14 cellular contexts compared by ENCODE assay signal in the genomic region with DNA sequence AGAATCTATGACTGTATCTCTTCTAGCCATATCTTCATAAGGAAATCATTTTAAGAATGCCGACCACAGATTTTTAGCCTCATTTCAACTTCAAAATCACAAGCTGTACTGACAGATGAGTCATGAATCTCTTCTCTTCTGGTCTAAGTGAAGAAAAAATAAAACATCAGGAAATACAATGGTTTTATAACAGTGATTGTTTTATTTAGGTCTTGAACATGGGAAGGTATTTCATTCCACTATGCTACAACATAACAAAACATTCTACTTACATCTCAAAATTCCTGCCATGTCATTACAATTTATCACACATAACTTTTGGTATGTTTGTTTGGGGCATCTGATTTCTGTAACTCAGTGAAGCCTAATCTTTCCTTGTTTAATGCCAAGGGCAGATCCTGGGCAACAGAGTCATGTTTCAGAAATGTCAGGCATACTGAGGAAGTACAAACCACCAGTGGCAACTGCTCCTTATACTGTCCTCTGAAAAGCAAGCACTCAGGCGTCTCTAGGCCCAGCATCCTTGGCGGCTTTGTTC.
DNase-seq lines count a peak whose midpoint lies in the region; ATAC-seq and TF ChIP-seq lines count a peak whose summit lies in the region.
"Had no signal": no experiment of that assay in that cellular context is flagged by ENCODE, and none has a peak within 500 bp of the region (broad histone marks: within the 10 kb centered on the region; RNA-seq: fewer than 3 reads in every experiment).

No MANE protein-coding gene starts in this region.

- H3K4me3 ChIP-seq in adipocyte (ENCODE audit: low read length), result no peak overlapping the region
- peak overlapping the region; percentile 38 for H3K4me3 ChIP-seq in skeletal muscle satellite cell (ENCODE audit: low read length)
- H3K4me3 ChIP-seq: heart right ventricle had no signal

- H3K27me3 Mint-ChIP-seq in HFFc6 (ENCODE audit: insufficient read depth), result no peaks in the 10 kb centered on the region
- H3K27me3 Mint-ChIP-seq: CD8-positive, alpha-beta memory T cell; T-cell had no signal

- H3K4me1 Mint-ChIP-seq in HFFc6 (ENCODE audit: low read depth), result no peaks in the 10 kb centered on the region
- H3K4me1 Mint-ChIP-seq: CD8-positive, alpha-beta memory T cell; T-cell had no signal

- no peak overlapping the region for H3K4me3 Mint-ChIP-seq in HFFc6
- H3K4me3 Mint-ChIP-seq: CD8-positive, alpha-beta memory T cell; T-cell had no signal

- TF ChIP-seq CTCF in HFFc6 (IDR thresholded peaks at IDR 0.05), result no peak
- TF ChIP-seq CTCF in foreskin keratinocyte (conservative IDR thresholded peaks at IDR 0.05), result no peak

- H3K9ac ChIP-seq in adipocyte (ENCODE audit: low read length) (no peak overlapping the region), skeletal muscle satellite cell (ENCODE audit: low read depth, low read length) (peak overlapping the region; percentile 84)

- ATAC-seq in foreskin keratinocyte (peak; percentile 33), esophagus mucosa (no peak), HG02973 (IDR thresholded peaks at IDR 0.05; ENCODE audit: unreplicated experiment) (no peak)
- ATAC-seq: heart right ventricle, left lobe of liver, T-cell had no signal

- H3K9me3 ChIP-seq in adipocyte (ENCODE audit: control insufficient read depth, low read length) (no peaks in the 10 kb centered on the region), skeletal muscle satellite cell (replicated peaks; ENCODE audit: low read length) (no peaks in the 10 kb centered on the region)

- H3K36me3 ChIP-seq in adipocyte (ENCODE audit: control insufficient read depth, insufficient read depth, low read length, severe bottlenecking) (no peaks in the 10 kb centered on the region), skeletal muscle satellite cell (ENCODE audit: insufficient read depth, low read length) (no peaks in the 10 kb centered on the region)
- H3K36me3 ChIP-seq: heart right ventricle had no signal

- no peak overlapping the region; the same call in 1 of the 2 replicates for H3K27ac Mint-ChIP-seq in HFFc6
- H3K27ac Mint-ChIP-seq: CD8-positive, alpha-beta memory T cell; T-cell had no signal

- DNase-seq in HFFc6 (peak; percentile 2), adipocyte (ENCODE audit: low read depth) (peak; percentile 90), foreskin keratinocyte (peak; percentile 40 to 79), RPMI8226 (no peak), NCI-H1105 (lab: John Stamatoyannopoulos, UW) (no peak)
- DNase-seq: activated T-cell treated with anti-CD3 and anti-CD28 coated beads for 4 hours; CD8-positive, alpha-beta memory T cell; effector memory CD4-positive, alpha-beta T cell; heart right ventricle; T-cell had no signal

- no peaks in the 10 kb centered on the region; the same call in 1 of the 2 replicates for H3K36me3 Mint-ChIP-seq in HFFc6 (ENCODE audit: low read depth)
- H3K36me3 Mint-ChIP-seq: CD8-positive, alpha-beta memory T cell; T-cell had no signal

- H3K27ac ChIP-seq in foreskin keratinocyte, result no peak overlapping the region
- H3K27ac ChIP-seq: heart right ventricle had no signal

- H3K4me1 ChIP-seq in adipocyte (ENCODE audit: control insufficient read depth, insufficient read depth, low read length) (peaks cover 3% of the 10 kb centered on the region), foreskin keratinocyte (no peaks in the 10 kb centered on the region), skeletal muscle satellite cell (ENCODE audit: control insufficient read depth, insufficient read depth, low read length) (peaks cover 44% of the 10 kb centered on the region)
- H3K4me1 ChIP-seq: heart right ventricle had no signal

- H3K9me3 Mint-ChIP-seq in HFFc6, result peaks cover 38% of the 10 kb centered on the region

- H3K4me2 ChIP-seq in skeletal muscle satellite cell (ENCODE audit: low read length), result peak overlapping the region; percentile 56

- H3K27me3 ChIP-seq in adipocyte (replicated peaks; ENCODE audit: control insufficient read depth, insufficient read depth, low read length) (no peaks in the 10 kb centered on the region), foreskin keratinocyte (no peaks in the 10 kb centered on the region), skeletal muscle satellite cell (ENCODE audit: control insufficient read depth, insufficient read depth, low read length) (no peaks in the 10 kb centered on the region)
- H3K27me3 ChIP-seq: heart right ventricle had no signal

Comparison
In these comparisons a context has a peak if more than half of its experiments do, and no peak if none do; other contexts are left out.
1. DNase-seq: peak in HFFc6 (single experiment), adipocyte (single experiment) and foreskin keratinocyte (2 of 2); none in RPMI8226 (single experiment) and NCI-H1105 (single experiment).